In the genomic region with DNA sequence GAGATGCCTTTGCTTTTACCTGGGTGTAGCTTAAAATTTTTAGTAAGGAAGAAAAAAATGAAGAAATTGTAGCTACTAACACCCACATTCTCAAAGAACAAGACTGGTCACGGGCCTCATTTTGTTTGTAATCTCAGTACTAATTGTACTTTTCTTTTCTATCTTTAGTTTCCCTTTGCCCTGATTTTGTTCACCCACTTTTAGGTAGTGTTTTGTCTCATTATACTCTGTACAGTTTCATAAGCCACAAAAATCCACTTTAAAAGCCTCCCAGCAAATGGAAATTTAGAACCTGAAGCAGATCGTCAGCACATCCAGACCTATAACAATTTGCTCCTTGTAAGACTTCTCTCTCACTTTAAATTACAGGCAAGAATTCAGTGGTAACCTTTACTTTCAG, we compare ENCODE assay signal across 23 cellular contexts. TPM values are rescaled to one million over a fixed set of nuclear protein-coding genes. Genes with fewer than 3 reads are reported as not detected.
A peak's percentile ranks its signal among the peaks of the same experiment; 100 is the strongest.
DNase-seq lines count a peak whose midpoint lies in the region; ATAC-seq and TF ChIP-seq lines count a peak whose summit lies in the region.
"Had no signal": no experiment of that assay in that cellular context is flagged by ENCODE, and none has a peak within 500 bp of the region (broad histone marks: within the 10 kb centered on the region; RNA-seq: fewer than 3 reads in every experiment).

No MANE protein-coding gene starts in this region.

- ATAC-seq in HG03457 (IDR thresholded peaks at IDR 0.05; ENCODE audit: unreplicated experiment), result no peak
- ATAC-seq in GM21786 (IDR thresholded peaks at IDR 0.05; ENCODE audit: unreplicated experiment), result no peak
- ATAC-seq: CD8-positive, alpha-beta T cell; GM23338; Panc1; SK-N-SH treated with all-trans-retinoic acid at 6 μM for 48 hours had no signal

- no peaks in the 10 kb centered on the region for H3K4me1 ChIP-seq in endodermal cell (ENCODE audit: control insufficient read depth, insufficient read depth, low read length)
- H3K4me1 ChIP-seq: BLaER1 treated with 17β-estradiol and CSF1 and Interleukin-3, amounts not matched to agents 10 nM and 100 nM; HAP-1 had no signal

- no peak overlapping the region for H3K4me3 Mint-ChIP-seq in activated CD4-positive, alpha-beta T cell treated with anti-CD3 and anti-CD28 coated beads, Interleukin-2, amount 10 ng/mL, durations not matched to agents 24 days and 14 days
- no peak overlapping the region for H3K4me3 Mint-ChIP-seq in HFFc6
- no peak overlapping the region for H3K4me3 Mint-ChIP-seq in endodermal cell
- H3K4me3 Mint-ChIP-seq: CD8-positive, alpha-beta T cell; GM23338 had no signal

- H3K27me3 ChIP-seq in GM06990 (replicated peaks; ENCODE audit: control insufficient read depth, insufficient read depth, low read length) (no peaks in the 10 kb centered on the region), endodermal cell (ENCODE audit: control insufficient read depth, insufficient read depth, low read length, poor library complexity, severe bottlenecking) (no peaks in the 10 kb centered on the region)
- H3K27me3 ChIP-seq: BLaER1 treated with 17β-estradiol and CSF1 and Interleukin-3, amounts not matched to agents 10 nM and 100 nM had no signal

- peak overlapping the region; percentile 14 for H3K27ac Mint-ChIP-seq in activated CD4-positive, alpha-beta T cell treated with anti-CD3 and anti-CD28 coated beads, Interleukin-2, amount 10 ng/mL, durations not matched to agents 24 days and 14 days
- H3K27ac Mint-ChIP-seq in HFFc6, result peak overlapping the region; percentile 38; the same call in 1 of the 2 replicates
- no peak overlapping the region for H3K27ac Mint-ChIP-seq in endodermal cell
- H3K27ac Mint-ChIP-seq: CD8-positive, alpha-beta T cell; GM23338 had no signal

- no peak for DNase-seq in activated CD4-positive, alpha-beta T cell treated with anti-CD3 and anti-CD28 coated beads, Interleukin-2, amount 10 ng/mL, durations not matched to agents 24 days and 14 days
- DNase-seq in activated CD4-positive, alpha-beta T cell treated with anti-CD3 and anti-CD28 coated beads, Interleukin-2, amount 50 U/mL, for 48 hours, result no peak
- peak; percentile 16 for DNase-seq in GM06990 (ENCODE audit: extremely low read depth, insufficient read length)
- no peak for DNase-seq in HFFc6
- DNase-seq in endodermal cell, result no peak
- no peak for DNase-seq in hepatic stellate cell (ENCODE audit: low spot score)
- DNase-seq: 8988T; CD8-positive, alpha-beta T cell; DND-41; KG1; NCI-H1092; NCI-H1436; NCI-H1930; NCI-H2227 treated with DMSO at 0.1 percent for 48 hours; NCI-H510A; SIG-M5 had no signal

- peak overlapping the region; percentile 16 for H3K27ac ChIP-seq in endodermal cell (ENCODE audit: low read depth, low read length)
- H3K27ac ChIP-seq: BLaER1 treated with 17β-estradiol and CSF1 and Interleukin-3, amounts not matched to agents 10 nM and 100 nM had no signal

- WGBS in endodermal cell (ENCODE audit: insufficient coverage in 1 of 2, insufficient read length in 1 of 2), 2 experiments, result 92 to 100% methylated on average over 1 to 2 of the region's 2 CpGs

- H3K36me3 ChIP-seq in GM06990 (ENCODE audit: control insufficient read depth, insufficient read depth, low read length), result peaks cover 18% of the 10 kb centered on the region
- H3K36me3 ChIP-seq in endodermal cell (ENCODE audit: control insufficient read depth, insufficient read depth, low read length), result peaks cover 92% of the 10 kb centered on the region

- no peak for TF ChIP-seq CTCF in GM06990 (IDR thresholded peaks at IDR 0.05; ENCODE audit: insufficient read depth, low read length, poor library complexity, severe bottlenecking)
- TF ChIP-seq CTCF in HFFc6 (IDR thresholded peaks at IDR 0.05), result no peak
- no peak for TF ChIP-seq CTCF in endodermal cell (conservative IDR thresholded peaks at IDR 0.05)

- intact Hi-C loops in activated CD4-positive, alpha-beta T cell treated with anti-CD3 and anti-CD28 coated beads, Interleukin-2, amount 10 ng/mL, durations not matched to agents 24 days and 14 days (cut with micrococcal nuclease), result no loop called here

- no peak overlapping the region for H3K9ac ChIP-seq in endodermal cell (ENCODE audit: extremely low read depth, low read length, poor library complexity, severe bottlenecking)
- H3K9ac ChIP-seq: BLaER1 treated with 17β-estradiol and CSF1 and Interleukin-3, amounts not matched to agents 10 nM and 100 nM had no signal

- H3K4me3 ChIP-seq in GM06990 (replicated peaks; ENCODE audit: low read depth, low read length), result no peak overlapping the region
- H3K4me3 ChIP-seq in endodermal cell (ENCODE audit: low read length), result no peak overlapping the region
- H3K4me3 ChIP-seq: BLaER1 treated with 17β-estradiol and CSF1 and Interleukin-3, amounts not matched to agents 10 nM and 100 nM; GM23338; HAP-1 had no signal

- H3K36me3 Mint-ChIP-seq in activated CD4-positive, alpha-beta T cell treated with anti-CD3 and anti-CD28 coated beads, Interleukin-2, amount 10 ng/mL, durations not matched to agents 24 days and 14 days (ENCODE audit: low read depth), result peaks cover 42% of the 10 kb centered on the region
- H3K36me3 Mint-ChIP-seq in HFFc6 (ENCODE audit: low read depth) (peaks cover 28% of the 10 kb centered on the region), endodermal cell (ENCODE audit: low read depth) (peaks cover 55% of the 10 kb centered on the region)

- peaks cover 6% of the 10 kb centered on the region for H3K4me1 Mint-ChIP-seq in activated CD4-positive, alpha-beta T cell treated with anti-CD3 and anti-CD28 coated beads, Interleukin-2, amount 10 ng/mL, durations not matched to agents 24 days and 14 days
- H3K4me1 Mint-ChIP-seq in HFFc6 (ENCODE audit: low read depth), result peaks cover 19% of the 10 kb centered on the region
- H3K4me1 Mint-ChIP-seq in endodermal cell, result no peaks in the 10 kb centered on the region
- H3K4me1 Mint-ChIP-seq: GM23338 had no signal

- H3K9me3 Mint-ChIP-seq in activated CD4-positive, alpha-beta T cell treated with anti-CD3 and anti-CD28 coated beads, Interleukin-2, amount 10 ng/mL, durations not matched to agents 24 days and 14 days, result no peaks in the 10 kb centered on the region
- H3K9me3 Mint-ChIP-seq in HFFc6 (no peaks in the 10 kb centered on the region), endodermal cell (no peaks in the 10 kb centered on the region)
- H3K9me3 Mint-ChIP-seq: CD8-positive, alpha-beta T cell; GM23338 had no signal

- H3K9me3 ChIP-seq in endodermal cell (ENCODE audit: control insufficient read depth, low read length), result no peaks in the 10 kb centered on the region
- H3K9me3 ChIP-seq: BLaER1 treated with 17β-estradiol and CSF1 and Interleukin-3, amounts not matched to agents 10 nM and 100 nM; HAP-1 had no signal

- H3K27me3 Mint-ChIP-seq in activated CD4-positive, alpha-beta T cell treated with anti-CD3 and anti-CD28 coated beads, Interleukin-2, amount 10 ng/mL, durations not matched to agents 24 days and 14 days, result no peaks in the 10 kb centered on the region
- H3K27me3 Mint-ChIP-seq in HFFc6 (ENCODE audit: insufficient read depth) (no peaks in the 10 kb centered on the region), endodermal cell (ENCODE audit: insufficient read depth) (no peaks in the 10 kb centered on the region)

RNA-seq across cellular contexts. Expression of gene TP53INP2, which starts 43.3 kb away (rescaled TPM):
- total RNA-seq in activated CD4-positive, alpha-beta T cell treated with anti-CD3 and anti-CD28 coated beads, Interleukin-2, amount 10 ng/mL, durations not matched to agents 24 days and 14 days, result 2.3 and 2.7 TPM in 2 replicates
- total RNA-seq in HFFc6 (2021; fragmentation: NEBNext Ultra II Directional; extraction: Animal tissue kit (Norgen Biotek cat#: 25700)), result 10 to 100 TPM; 14.2 to 23.8 (median 21.3) TPM
- 10 to 100 TPM in 1 of 2 donors, 1 to 10 TPM in 1; 7.0 to 20.2 TPM for total RNA-seq in endodermal cell
- 13.9 TPM for polyA plus RNA-seq in endodermal cell (2013, experiment 1 of 2)
- 12.8 TPM for polyA plus RNA-seq in endodermal cell (2013, experiment 2 of 2)
